1 cellular context compared by ENCODE assay signal in the genomic region with DNA sequence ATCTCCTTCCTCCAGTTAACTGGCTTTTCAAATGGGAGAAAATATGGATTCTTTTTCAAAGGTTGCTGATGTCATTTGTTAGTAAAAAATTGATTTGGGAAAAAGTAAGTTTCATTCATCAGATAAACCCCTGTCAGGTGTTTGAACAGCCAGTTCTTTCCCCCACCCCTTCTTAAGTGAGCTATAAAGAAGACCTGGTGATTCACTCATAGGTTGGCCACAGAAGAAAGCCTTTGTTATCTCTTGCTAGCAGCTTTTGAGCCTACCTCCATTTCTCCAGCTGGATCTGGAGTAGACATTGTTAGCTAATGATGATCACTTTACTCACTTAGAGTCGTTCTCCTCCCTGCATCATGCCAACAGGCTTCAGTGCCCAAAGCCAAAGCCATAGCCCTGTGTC.
TF ChIP-seq lines count a peak whose summit lies in the region.

No MANE protein-coding gene starts in this region.

TF ChIP-seq in K562, 482 proteins besides CTCF, POLR2A, EP300 and RAD21 (continued from another document and continues in another):
- TF ChIP-seq, protein P1, sequence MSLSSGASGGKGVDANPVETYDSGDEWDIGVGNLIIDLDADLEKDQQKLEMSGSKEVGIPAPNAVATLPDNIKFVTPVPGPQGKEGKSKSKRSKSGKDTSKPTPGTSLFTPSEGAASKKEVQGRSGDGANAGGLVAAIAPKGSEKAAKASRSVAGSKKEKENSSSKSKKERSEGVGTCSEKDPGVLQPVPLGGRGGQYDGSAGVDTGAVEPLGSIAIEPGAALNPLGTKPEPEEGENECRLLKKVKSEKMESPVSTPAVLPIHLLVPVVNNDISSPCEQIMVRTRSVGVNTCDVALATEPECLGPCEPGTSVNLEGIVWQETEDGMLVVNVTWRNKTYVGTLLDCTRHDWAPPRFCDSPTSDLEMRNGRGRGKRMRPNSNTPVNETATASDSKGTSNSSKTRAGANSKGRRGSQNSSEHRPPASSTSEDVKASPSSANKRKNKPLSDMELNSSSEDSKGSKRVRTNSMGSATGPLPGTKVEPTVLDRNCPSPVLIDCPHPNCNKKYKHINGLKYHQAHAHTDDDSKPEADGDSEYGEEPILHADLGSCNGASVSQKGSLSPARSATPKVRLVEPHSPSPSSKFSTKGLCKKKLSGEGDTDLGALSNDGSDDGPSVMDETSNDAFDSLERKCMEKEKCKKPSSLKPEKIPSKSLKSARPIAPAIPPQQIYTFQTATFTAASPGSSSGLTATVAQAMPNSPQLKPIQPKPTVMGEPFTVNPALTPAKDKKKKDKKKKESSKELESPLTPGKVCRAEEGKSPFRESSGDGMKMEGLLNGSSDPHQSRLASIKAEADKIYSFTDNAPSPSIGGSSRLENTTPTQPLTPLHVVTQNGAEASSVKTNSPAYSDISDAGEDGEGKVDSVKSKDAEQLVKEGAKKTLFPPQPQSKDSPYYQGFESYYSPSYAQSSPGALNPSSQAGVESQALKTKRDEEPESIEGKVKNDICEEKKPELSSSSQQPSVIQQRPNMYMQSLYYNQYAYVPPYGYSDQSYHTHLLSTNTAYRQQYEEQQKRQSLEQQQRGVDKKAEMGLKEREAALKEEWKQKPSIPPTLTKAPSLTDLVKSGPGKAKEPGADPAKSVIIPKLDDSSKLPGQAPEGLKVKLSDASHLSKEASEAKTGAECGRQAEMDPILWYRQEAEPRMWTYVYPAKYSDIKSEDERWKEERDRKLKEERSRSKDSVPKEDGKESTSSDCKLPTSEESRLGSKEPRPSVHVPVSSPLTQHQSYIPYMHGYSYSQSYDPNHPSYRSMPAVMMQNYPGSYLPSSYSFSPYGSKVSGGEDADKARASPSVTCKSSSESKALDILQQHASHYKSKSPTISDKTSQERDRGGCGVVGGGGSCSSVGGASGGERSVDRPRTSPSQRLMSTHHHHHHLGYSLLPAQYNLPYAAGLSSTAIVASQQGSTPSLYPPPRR (CRISPR knock-in tag; IDR thresholded peaks at IDR 0.05; ENCODE audit: borderline replicate concordance), result no peak
- TF ChIP-seq SP2 (IDR thresholded peaks at IDR 0.05; ENCODE audit: extremely low read depth, low read depth, low read length, poor library complexity, severe bottlenecking) (no peak), HIVEP1 (CRISPR knock-in tag; IDR thresholded peaks at IDR 0.05) (no peak), ARID2 (IDR thresholded peaks at IDR 0.05) (no peak), DPF2 (IDR thresholded peaks at IDR 0.05) (peak; percentile 95), CBX8 (IDR thresholded peaks at IDR 0.05; ENCODE audit: borderline replicate concordance, extremely low read depth, low read depth, low read length, poor library complexity, severe bottlenecking) (no peak), FOXJ2 (tag; IDR thresholded peaks at IDR 0.05) (no peak), CEBPG (CRISPR knock-in tag; IDR thresholded peaks at IDR 0.05) (no peak), CEBPG (tag; conservative IDR thresholded peaks at IDR 0.05 in 1 of 2, IDR thresholded peaks at IDR 0.05 in 1 of 2) (no peak), DACH1 (IDR thresholded peaks at IDR 0.05; ENCODE audit: partially characterized antibody) (peak; percentile 85), HDAC1 (IDR thresholded peaks at IDR 0.05) (peak in 1 of 2 experiments; percentile 41; a peak in 1 of 4 replicates), NFE2 (IDR thresholded peaks at IDR 0.05; ENCODE audit: low read depth) (peak; percentile 11; the same call in 1 of the 2 replicates), NCOR1 (IDR thresholded peaks at IDR 0.05) (peak; percentile 80), E2F3 (CRISPR knock-in tag; IDR thresholded peaks at IDR 0.05) (no peak), TFAM (CRISPR knock-in tag; conservative IDR thresholded peaks at IDR 0.05) (no peak), FOXA1 (IDR thresholded peaks at IDR 0.05; ENCODE audit: borderline replicate concordance) (no peak), HCFC1 (IDR thresholded peaks at IDR 0.05; ENCODE audit: low read depth, low read length) (no peak), EHMT2 (IDR thresholded peaks at IDR 0.05) (peak; percentile 83), KAT8 (IDR thresholded peaks at IDR 0.05; ENCODE audit: low read depth) (no peak), TEAD2 (tag; IDR thresholded peaks at IDR 0.05) (no peak), THRAP3 (IDR thresholded peaks at IDR 0.05; ENCODE audit: borderline replicate concordance) (no peak), ELF4 (CRISPR knock-in tag; IDR thresholded peaks at IDR 0.05) (no peak), POLR2AphosphoS5 (IDR thresholded peaks at IDR 0.05; ENCODE audit: control insufficient read depth, insufficient read depth, low read depth, low read length) (peak; percentile 86), ZBTB17 (CRISPR knock-in tag; IDR thresholded peaks at IDR 0.05) (no peak), NR1H2 (CRISPR knock-in tag; IDR thresholded peaks at IDR 0.05) (no peak), NFIX (CRISPR knock-in tag; IDR thresholded peaks at IDR 0.05; ENCODE audit: low read depth) (no peak), MYC (IDR thresholded peaks at IDR 0.05; ENCODE audit: low read depth, low read length) (no peak), MYC (CRISPR knock-in tag; IDR thresholded peaks at IDR 0.05; ENCODE audit: borderline replicate concordance, low read depth) (no peak), CAMTA2 (CRISPR knock-in tag; conservative IDR thresholded peaks at IDR 0.05) (no peak), RBM15 (IDR thresholded peaks at IDR 0.05; ENCODE audit: insufficient read depth, low read length) (no peak)
- TF ChIP-seq, protein P2, sequence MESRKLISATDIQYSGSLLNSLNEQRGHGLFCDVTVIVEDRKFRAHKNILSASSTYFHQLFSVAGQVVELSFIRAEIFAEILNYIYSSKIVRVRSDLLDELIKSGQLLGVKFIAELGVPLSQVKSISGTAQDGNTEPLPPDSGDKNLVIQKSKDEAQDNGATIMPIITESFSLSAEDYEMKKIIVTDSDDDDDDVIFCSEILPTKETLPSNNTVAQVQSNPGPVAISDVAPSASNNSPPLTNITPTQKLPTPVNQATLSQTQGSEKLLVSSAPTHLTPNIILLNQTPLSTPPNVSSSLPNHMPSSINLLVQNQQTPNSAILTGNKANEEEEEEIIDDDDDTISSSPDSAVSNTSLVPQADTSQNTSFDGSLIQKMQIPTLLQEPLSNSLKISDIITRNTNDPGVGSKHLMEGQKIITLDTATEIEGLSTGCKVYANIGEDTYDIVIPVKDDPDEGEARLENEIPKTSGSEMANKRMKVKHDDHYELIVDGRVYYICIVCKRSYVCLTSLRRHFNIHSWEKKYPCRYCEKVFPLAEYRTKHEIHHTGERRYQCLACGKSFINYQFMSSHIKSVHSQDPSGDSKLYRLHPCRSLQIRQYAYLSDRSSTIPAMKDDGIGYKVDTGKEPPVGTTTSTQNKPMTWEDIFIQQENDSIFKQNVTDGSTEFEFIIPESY (CRISPR knock-in tag; IDR thresholded peaks at IDR 0.05), result no peak
- TF ChIP-seq, protein P3, sequence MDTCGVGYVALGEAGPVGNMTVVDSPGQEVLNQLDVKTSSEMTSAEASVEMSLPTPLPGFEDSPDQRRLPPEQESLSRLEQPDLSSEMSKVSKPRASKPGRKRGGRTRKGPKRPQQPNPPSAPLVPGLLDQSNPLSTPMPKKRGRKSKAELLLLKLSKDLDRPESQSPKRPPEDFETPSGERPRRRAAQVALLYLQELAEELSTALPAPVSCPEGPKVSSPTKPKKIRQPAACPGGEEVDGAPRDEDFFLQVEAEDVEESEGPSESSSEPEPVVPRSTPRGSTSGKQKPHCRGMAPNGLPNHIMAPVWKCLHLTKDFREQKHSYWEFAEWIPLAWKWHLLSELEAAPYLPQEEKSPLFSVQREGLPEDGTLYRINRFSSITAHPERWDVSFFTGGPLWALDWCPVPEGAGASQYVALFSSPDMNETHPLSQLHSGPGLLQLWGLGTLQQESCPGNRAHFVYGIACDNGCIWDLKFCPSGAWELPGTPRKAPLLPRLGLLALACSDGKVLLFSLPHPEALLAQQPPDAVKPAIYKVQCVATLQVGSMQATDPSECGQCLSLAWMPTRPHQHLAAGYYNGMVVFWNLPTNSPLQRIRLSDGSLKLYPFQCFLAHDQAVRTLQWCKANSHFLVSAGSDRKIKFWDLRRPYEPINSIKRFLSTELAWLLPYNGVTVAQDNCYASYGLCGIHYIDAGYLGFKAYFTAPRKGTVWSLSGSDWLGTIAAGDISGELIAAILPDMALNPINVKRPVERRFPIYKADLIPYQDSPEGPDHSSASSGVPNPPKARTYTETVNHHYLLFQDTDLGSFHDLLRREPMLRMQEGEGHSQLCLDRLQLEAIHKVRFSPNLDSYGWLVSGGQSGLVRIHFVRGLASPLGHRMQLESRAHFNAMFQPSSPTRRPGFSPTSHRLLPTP (IDR thresholded peaks at IDR 0.05; ENCODE audit: borderline replicate concordance, extremely low read depth, insufficient read length), result no peak
- TF ChIP-seq, protein P4, sequence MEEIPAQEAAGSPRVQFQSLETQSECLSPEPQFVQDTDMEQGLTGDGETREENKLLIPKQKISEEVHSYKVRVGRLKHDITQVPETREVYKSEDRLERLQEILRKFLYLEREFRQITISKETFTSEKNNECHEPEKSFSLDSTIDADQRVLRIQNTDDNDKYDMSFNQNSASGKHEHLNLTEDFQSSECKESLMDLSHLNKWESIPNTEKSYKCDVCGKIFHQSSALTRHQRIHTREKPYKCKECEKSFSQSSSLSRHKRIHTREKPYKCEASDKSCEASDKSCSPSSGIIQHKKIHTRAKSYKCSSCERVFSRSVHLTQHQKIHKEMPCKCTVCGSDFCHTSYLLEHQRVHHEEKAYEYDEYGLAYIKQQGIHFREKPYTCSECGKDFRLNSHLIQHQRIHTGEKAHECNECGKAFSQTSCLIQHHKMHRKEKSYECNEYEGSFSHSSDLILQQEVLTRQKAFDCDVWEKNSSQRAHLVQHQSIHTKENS (CRISPR knock-in tag; IDR thresholded peaks at IDR 0.05), result no peak
- TF ChIP-seq, protein P5, sequence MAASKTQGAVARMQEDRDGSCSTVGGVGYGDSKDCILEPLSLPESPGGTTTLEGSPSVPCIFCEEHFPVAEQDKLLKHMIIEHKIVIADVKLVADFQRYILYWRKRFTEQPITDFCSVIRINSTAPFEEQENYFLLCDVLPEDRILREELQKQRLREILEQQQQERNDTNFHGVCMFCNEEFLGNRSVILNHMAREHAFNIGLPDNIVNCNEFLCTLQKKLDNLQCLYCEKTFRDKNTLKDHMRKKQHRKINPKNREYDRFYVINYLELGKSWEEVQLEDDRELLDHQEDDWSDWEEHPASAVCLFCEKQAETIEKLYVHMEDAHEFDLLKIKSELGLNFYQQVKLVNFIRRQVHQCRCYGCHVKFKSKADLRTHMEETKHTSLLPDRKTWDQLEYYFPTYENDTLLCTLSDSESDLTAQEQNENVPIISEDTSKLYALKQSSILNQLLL (CRISPR knock-in tag; IDR thresholded peaks at IDR 0.05; ENCODE audit: borderline replicate concordance), result no peak
- TF ChIP-seq, protein P6, sequence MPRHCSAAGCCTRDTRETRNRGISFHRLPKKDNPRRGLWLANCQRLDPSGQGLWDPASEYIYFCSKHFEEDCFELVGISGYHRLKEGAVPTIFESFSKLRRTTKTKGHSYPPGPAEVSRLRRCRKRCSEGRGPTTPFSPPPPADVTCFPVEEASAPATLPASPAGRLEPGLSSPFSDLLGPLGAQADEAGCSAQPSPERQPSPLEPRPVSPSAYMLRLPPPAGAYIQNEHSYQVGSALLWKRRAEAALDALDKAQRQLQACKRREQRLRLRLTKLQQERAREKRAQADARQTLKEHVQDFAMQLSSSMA (CRISPR knock-in tag; IDR thresholded peaks at IDR 0.05), result no peak
- TF ChIP-seq, protein P7, sequence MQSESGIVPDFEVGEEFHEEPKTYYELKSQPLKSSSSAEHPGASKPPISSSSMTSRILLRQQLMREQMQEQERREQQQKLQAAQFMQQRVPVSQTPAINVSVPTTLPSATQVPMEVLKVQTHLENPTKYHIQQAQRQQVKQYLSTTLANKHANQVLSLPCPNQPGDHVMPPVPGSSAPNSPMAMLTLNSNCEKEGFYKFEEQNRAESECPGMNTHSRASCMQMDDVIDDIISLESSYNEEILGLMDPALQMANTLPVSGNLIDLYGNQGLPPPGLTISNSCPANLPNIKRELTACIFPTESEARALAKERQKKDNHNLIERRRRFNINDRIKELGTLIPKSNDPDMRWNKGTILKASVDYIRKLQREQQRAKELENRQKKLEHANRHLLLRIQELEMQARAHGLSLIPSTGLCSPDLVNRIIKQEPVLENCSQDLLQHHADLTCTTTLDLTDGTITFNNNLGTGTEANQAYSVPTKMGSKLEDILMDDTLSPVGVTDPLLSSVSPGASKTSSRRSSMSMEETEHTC (IDR thresholded peaks at IDR 0.05), result 0 out of 2 replicates have a peak, but pooled peaks have one; percentile 28
- TF ChIP-seq, protein P8, sequence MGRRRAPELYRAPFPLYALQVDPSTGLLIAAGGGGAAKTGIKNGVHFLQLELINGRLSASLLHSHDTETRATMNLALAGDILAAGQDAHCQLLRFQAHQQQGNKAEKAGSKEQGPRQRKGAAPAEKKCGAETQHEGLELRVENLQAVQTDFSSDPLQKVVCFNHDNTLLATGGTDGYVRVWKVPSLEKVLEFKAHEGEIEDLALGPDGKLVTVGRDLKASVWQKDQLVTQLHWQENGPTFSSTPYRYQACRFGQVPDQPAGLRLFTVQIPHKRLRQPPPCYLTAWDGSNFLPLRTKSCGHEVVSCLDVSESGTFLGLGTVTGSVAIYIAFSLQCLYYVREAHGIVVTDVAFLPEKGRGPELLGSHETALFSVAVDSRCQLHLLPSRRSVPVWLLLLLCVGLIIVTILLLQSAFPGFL (CRISPR knock-in tag; IDR thresholded peaks at IDR 0.05), result no peak
- TF ChIP-seq, protein P9, sequence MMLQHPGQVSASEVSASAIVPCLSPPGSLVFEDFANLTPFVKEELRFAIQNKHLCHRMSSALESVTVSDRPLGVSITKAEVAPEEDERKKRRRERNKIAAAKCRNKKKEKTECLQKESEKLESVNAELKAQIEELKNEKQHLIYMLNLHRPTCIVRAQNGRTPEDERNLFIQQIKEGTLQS (IDR thresholded peaks at IDR 0.05), result peak; percentile 77; the same call in 1 of the 2 replicates
- TF ChIP-seq, protein P9 (CRISPR knock-in tag; conservative IDR thresholded peaks at IDR 0.05), result no peak
- TF ChIP-seq, protein P10, sequence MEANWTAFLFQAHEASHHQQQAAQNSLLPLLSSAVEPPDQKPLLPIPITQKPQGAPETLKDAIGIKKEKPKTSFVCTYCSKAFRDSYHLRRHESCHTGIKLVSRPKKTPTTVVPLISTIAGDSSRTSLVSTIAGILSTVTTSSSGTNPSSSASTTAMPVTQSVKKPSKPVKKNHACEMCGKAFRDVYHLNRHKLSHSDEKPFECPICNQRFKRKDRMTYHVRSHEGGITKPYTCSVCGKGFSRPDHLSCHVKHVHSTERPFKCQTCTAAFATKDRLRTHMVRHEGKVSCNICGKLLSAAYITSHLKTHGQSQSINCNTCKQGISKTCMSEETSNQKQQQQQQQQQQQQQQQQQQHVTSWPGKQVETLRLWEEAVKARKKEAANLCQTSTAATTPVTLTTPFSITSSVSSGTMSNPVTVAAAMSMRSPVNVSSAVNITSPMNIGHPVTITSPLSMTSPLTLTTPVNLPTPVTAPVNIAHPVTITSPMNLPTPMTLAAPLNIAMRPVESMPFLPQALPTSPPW (CRISPR knock-in tag; IDR thresholded peaks at IDR 0.05), result peak; percentile 52
- TF ChIP-seq, protein P11, sequence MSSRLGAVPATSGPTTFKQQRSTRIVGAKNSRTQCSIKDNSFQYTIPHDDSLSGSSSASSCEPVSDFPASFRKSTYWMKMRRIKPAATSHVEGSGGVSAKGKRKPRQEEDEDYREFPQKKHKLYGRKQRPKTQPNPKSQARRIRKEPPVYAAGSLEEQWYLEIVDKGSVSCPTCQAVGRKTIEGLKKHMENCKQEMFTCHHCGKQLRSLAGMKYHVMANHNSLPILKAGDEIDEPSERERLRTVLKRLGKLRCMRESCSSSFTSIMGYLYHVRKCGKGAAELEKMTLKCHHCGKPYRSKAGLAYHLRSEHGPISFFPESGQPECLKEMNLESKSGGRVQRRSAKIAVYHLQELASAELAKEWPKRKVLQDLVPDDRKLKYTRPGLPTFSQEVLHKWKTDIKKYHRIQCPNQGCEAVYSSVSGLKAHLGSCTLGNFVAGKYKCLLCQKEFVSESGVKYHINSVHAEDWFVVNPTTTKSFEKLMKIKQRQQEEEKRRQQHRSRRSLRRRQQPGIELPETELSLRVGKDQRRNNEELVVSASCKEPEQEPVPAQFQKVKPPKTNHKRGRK (tag; IDR thresholded peaks at IDR 0.05), result no peak
